Comparison of ENCODE assay signal across 8 cellular contexts in genomic region chr6:47478233-47479155, GRCh38. TPM values are rescaled to one million over a fixed set of nuclear protein-coding genes. Genes with fewer than 3 reads are reported as not detected.
A peak's percentile ranks its signal among the peaks of the same experiment; 100 is the strongest.
DNase-seq lines count a peak whose midpoint lies in the region; ATAC-seq, FAIRE-seq and TF ChIP-seq lines count a peak whose summit lies in the region.

No MANE protein-coding gene starts in this region.

- peak in 1 of 10 experiments; percentile 14 for DNase-seq in CD4-positive, alpha-beta T cell
- DNase-seq in GM19239 (ENCODE audit: insufficient read length, low spot score) (no peak), SKM-1 treated with dmso at 0.1 percent for 144 hours (lab: John Stamatoyannopoulos, UW; ENCODE audit: unreplicated experiment) (peak; percentile 33), epithelial cell of prostate (ENCODE audit: low read depth, low spot score) (no peak), HK-2 (ENCODE audit: unreplicated experiment) (no peak), GM19240 (ENCODE audit: insufficient read length, low spot score) (no peak)

- H3K27me3 ChIP-seq in CD4-positive, alpha-beta T cell (ENCODE audit: control insufficient read depth, insufficient read depth, low read length): no peaks in the 10 kb centered on the region
- no peaks in the 10 kb centered on the region for H3K27me3 ChIP-seq in muscle layer of colon (ENCODE audit: control insufficient read depth in 1 of 2, insufficient read depth in 2 of 2, low read length in 2 of 2)

- intact Hi-C loops in CD4-positive, alpha-beta T cell (cut with DNase I, micrococcal nuclease): loop anchor here (1.0 to 10.0 kb wide), 4 partner anchors 16 to 96 kb away; no protein-coding TSS in a partner anchor

- no peak for TF ChIP-seq CTCF in CD4-positive, alpha-beta T cell (IDR thresholded peaks at IDR 0.05)

- H3K27ac Mint-ChIP-seq in CD4-positive, alpha-beta T cell: peak overlapping the region; percentile 95

- no peaks in the 10 kb centered on the region for H3K27me3 Mint-ChIP-seq in CD4-positive, alpha-beta T cell

- H3K4me1 Mint-ChIP-seq in CD4-positive, alpha-beta T cell (ENCODE audit: low read depth): peaks cover 55% of the 10 kb centered on the region

- CTCF ChIA-PET in CD4-positive, alpha-beta T cell (lab: Charles Lee): interaction anchor here (1.6 kb wide), 2 partner anchors 14 to 35 kb away, joined by 3 to 6 read pairs; no protein-coding TSS in a partner anchor

- FAIRE-seq in GM19239 (lab: Jason Lieb, UNC): peak; percentile 75

- H3K36me3 Mint-ChIP-seq in CD4-positive, alpha-beta T cell (ENCODE audit: low read depth): peaks cover 16% of the 10 kb centered on the region

- ATAC-seq in CD4-positive, alpha-beta T cell (ENCODE audit: poor library complexity): peak; percentile 9
- ATAC-seq in HG03457 (IDR thresholded peaks at IDR 0.05; ENCODE audit: unreplicated experiment): peak; percentile 2

- H3K9me3 Mint-ChIP-seq in CD4-positive, alpha-beta T cell: no peaks in the 10 kb centered on the region

- peak overlapping the region; percentile 64 to 97 for H3K4me3 ChIP-seq in muscle layer of colon (ENCODE audit: low read depth in 1 of 2, low read length in 2 of 2)

- H3K9me3 ChIP-seq in CD4-positive, alpha-beta T cell (ENCODE audit: control insufficient read depth, low read length): no peaks in the 10 kb centered on the region
- H3K9me3 ChIP-seq in muscle layer of colon (ENCODE audit: low read length): no peaks in the 10 kb centered on the region

- peak overlapping the region; percentile 65 for H3K9ac ChIP-seq in muscle layer of colon (ENCODE audit: low read length)

- POLR2A ChIA-PET in CD4-positive, alpha-beta T cell (lab: Charles Lee): interaction anchor here (0.7 to 4.5 kb wide), 18 partner anchors 9 to 1349 kb away, joined by 3 to 73 read pairs (median 4); partner anchors contain the start of genes ENPP4 and TNFRSF21

- peaks cover 18% of the 10 kb centered on the region for H3K4me1 ChIP-seq in muscle layer of colon (ENCODE audit: insufficient read depth, low read length)

- H3K4me3 Mint-ChIP-seq in CD4-positive, alpha-beta T cell: peak overlapping the region; percentile 100

- peak overlapping the region; percentile 91 for H3K27ac ChIP-seq in CD4-positive, alpha-beta T cell (ENCODE audit: low read depth, low read length)
- H3K27ac ChIP-seq in epithelial cell of prostate (peak overlapping the region; percentile 87), muscle layer of colon (ENCODE audit: low read depth, low read length) (peak overlapping the region; percentile 86)

- H3K36me3 ChIP-seq in muscle layer of colon (ENCODE audit: insufficient read depth, low read length): no peaks in the 10 kb centered on the region

RNA-seq across cellular contexts. Expression of gene CD2AP, which starts 0.9 kb away (rescaled TPM):
- total RNA-seq in CD4-positive, alpha-beta T cell: 10 to 100 TPM; 29.4 to 31.3 TPM
